Comparison of ENCODE assay signal across 1 cellular context in the genomic region with DNA sequence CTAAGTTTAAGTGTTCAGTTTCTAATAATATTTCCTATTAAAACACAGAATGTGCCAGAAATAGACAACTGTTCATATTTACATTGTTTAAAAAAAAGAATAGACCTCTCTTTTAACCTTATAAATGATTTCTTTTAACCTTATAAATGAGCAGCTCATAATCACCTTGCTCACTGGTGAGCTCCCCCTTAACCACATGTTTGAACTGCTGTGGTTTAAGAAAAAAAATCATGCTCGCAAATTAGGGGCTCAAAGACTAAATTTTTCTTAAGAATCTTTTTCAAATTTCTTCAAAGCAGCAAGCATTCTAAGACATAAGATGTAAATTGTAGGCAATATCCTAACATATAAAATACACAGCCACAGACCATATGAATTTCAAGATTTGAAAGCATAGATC.
TF ChIP-seq lines count a peak whose summit lies in the region.

No MANE protein-coding gene starts in this region.

TF ChIP-seq in GM23338, 12 proteins besides CTCF, POLR2A, EP300 and RAD21 (continued from another document):
- TF ChIP-seq, protein P1, sequence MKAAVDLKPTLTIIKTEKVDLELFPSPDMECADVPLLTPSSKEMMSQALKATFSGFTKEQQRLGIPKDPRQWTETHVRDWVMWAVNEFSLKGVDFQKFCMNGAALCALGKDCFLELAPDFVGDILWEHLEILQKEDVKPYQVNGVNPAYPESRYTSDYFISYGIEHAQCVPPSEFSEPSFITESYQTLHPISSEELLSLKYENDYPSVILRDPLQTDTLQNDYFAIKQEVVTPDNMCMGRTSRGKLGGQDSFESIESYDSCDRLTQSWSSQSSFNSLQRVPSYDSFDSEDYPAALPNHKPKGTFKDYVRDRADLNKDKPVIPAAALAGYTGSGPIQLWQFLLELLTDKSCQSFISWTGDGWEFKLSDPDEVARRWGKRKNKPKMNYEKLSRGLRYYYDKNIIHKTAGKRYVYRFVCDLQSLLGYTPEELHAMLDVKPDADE (IDR thresholded peaks at IDR 0.05), result no peak
- TF ChIP-seq CREB1 (CRISPR knock-in tag; IDR thresholded peaks at IDR 0.05; ENCODE audit: low read depth), result no peak
- TF ChIP-seq, protein P2, sequence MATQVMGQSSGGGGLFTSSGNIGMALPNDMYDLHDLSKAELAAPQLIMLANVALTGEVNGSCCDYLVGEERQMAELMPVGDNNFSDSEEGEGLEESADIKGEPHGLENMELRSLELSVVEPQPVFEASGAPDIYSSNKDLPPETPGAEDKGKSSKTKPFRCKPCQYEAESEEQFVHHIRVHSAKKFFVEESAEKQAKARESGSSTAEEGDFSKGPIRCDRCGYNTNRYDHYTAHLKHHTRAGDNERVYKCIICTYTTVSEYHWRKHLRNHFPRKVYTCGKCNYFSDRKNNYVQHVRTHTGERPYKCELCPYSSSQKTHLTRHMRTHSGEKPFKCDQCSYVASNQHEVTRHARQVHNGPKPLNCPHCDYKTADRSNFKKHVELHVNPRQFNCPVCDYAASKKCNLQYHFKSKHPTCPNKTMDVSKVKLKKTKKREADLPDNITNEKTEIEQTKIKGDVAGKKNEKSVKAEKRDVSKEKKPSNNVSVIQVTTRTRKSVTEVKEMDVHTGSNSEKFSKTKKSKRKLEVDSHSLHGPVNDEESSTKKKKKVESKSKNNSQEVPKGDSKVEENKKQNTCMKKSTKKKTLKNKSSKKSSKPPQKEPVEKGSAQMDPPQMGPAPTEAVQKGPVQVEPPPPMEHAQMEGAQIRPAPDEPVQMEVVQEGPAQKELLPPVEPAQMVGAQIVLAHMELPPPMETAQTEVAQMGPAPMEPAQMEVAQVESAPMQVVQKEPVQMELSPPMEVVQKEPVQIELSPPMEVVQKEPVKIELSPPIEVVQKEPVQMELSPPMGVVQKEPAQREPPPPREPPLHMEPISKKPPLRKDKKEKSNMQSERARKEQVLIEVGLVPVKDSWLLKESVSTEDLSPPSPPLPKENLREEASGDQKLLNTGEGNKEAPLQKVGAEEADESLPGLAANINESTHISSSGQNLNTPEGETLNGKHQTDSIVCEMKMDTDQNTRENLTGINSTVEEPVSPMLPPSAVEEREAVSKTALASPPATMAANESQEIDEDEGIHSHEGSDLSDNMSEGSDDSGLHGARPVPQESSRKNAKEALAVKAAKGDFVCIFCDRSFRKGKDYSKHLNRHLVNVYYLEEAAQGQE (IDR thresholded peaks at IDR 0.05; ENCODE audit: unreplicated experiment), result no peak
- no peak for TF ChIP-seq JUNB (IDR thresholded peaks at IDR 0.05; ENCODE audit: unreplicated experiment)
- TF ChIP-seq, protein P3, sequence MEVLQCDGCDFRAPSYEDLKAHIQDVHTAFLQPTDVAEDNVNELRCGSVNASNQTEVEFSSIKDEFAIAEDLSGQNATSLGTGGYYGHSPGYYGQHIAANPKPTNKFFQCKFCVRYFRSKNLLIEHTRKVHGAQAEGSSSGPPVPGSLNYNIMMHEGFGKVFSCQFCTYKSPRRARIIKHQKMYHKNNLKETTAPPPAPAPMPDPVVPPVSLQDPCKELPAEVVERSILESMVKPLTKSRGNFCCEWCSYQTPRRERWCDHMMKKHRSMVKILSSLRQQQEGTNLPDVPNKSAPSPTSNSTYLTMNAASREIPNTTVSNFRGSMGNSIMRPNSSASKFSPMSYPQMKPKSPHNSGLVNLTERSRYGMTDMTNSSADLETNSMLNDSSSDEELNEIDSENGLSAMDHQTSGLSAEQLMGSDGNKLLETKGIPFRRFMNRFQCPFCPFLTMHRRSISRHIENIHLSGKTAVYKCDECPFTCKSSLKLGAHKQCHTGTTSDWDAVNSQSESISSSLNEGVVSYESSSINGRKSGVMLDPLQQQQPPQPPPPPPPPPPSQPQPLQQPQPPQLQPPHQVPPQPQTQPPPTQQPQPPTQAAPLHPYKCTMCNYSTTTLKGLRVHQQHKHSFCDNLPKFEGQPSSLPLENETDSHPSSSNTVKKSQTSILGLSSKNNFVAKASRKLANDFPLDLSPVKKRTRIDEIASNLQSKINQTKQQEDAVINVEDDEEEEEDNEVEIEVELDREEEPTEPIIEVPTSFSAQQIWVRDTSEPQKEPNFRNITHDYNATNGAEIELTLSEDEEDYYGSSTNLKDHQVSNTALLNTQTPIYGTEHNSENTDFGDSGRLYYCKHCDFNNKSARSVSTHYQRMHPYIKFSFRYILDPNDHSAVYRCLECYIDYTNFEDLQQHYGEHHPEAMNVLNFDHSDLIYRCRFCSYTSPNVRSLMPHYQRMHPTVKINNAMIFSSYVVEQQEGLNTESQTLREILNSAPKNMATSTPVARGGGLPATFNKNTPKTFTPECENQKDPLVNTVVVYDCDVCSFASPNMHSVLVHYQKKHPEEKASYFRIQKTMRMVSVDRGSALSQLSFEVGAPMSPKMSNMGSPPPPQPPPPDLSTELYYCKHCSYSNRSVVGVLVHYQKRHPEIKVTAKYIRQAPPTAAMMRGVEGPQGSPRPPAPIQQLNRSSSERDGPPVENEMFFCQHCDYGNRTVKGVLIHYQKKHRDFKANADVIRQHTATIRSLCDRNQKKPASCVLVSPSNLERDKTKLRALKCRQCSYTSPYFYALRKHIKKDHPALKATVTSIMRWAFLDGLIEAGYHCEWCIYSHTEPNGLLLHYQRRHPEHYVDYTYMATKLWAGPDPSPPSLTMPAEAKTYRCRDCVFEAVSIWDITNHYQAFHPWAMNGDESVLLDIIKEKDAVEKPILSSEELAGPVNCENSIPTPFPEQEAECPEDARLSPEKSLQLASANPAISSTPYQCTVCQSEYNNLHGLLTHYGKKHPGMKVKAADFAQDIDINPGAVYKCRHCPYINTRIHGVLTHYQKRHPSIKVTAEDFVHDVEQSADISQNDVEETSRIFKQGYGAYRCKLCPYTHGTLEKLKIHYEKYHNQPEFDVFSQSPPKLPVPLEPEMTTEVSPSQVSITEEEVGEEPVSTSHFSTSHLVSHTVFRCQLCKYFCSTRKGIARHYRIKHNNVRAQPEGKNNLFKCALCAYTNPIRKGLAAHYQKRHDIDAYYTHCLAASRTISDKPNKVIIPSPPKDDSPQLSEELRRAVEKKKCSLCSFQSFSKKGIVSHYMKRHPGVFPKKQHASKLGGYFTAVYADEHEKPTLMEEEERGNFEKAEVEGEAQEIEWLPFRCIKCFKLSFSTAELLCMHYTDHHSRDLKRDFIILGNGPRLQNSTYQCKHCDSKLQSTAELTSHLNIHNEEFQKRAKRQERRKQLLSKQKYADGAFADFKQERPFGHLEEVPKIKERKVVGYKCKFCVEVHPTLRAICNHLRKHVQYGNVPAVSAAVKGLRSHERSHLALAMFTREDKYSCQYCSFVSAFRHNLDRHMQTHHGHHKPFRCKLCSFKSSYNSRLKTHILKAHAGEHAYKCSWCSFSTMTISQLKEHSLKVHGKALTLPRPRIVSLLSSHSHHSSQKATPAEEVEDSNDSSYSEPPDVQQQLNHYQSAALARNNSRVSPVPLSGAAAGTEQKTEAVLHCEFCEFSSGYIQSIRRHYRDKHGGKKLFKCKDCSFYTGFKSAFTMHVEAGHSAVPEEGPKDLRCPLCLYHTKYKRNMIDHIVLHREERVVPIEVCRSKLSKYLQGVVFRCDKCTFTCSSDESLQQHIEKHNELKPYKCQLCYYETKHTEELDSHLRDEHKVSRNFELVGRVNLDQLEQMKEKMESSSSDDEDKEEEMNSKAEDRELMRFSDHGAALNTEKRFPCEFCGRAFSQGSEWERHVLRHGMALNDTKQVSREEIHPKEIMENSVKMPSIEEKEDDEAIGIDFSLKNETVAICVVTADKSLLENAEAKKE (CRISPR knock-in tag; IDR thresholded peaks at IDR 0.05), result no peak
- no peak for TF ChIP-seq STAT1 (IDR thresholded peaks at IDR 0.05; ENCODE audit: unreplicated experiment)
- TF ChIP-seq EZH2phosphoT487 (IDR thresholded peaks at IDR 0.05; ENCODE audit: unreplicated experiment), result no peak
- TF ChIP-seq POLR2AphosphoS5 (IDR thresholded peaks at IDR 0.05; ENCODE audit: low read depth), result no peak
- TF ChIP-seq NANOG (IDR thresholded peaks at IDR 0.05; ENCODE audit: borderline replicate concordance), result no peak
